Comparison of ENCODE assay signal across 36 cellular contexts in genomic region chr12:59374783-59375182, GRCh38.
DNase-seq lines count a peak whose midpoint lies in the region; ATAC-seq, FAIRE-seq and TF ChIP-seq lines count a peak whose summit lies in the region.
"Had no signal": no experiment of that assay in that cellular context is flagged by ENCODE, and none has a peak within 500 bp of the region (broad histone marks: within the 10 kb centered on the region; RNA-seq: fewer than 3 reads in every experiment).

No MANE protein-coding gene starts in this region.

- no TSS peak for BruUV-seq in HepG2 (replicated peaks; lab: Mats Ljungman, UMichigan)
- BruUV-seq in GM12878 (replicated peaks; lab: Mats Ljungman, UMichigan), result no TSS peak

- in situ Hi-C loops in HepG2 (cut with HindIII; ENCODE audit: extremely low pct_ligation_motif_present, low pct_unique_long_range_greater_than_20kb), result no loop called here
- in situ Hi-C loops in GM12878 (cut with MboI), result no loop called here

- H3K9ac ChIP-seq in HepG2 (ENCODE audit: insufficient read depth, low read depth, low read length), result no peak overlapping the region
- H3K9ac ChIP-seq in GM12878 (ENCODE audit: control insufficient read depth, insufficient read depth, low read length), result no peak overlapping the region
- H3K9ac ChIP-seq: BLaER1; BLaER1 treated with 17β-estradiol and CSF1 and Interleukin-3, amounts not matched to agents 10 nM and 100 nM had no signal

- H3K9me3 Mint-ChIP-seq in activated T-cell treated with anti-CD3 and anti-CD28 coated beads, Interleukin-2, amount 50 U/mL, for 72 hours, result no peaks in the 10 kb centered on the region
- no peaks in the 10 kb centered on the region for H3K9me3 Mint-ChIP-seq in activated T-cell treated with anti-CD3 and anti-CD28 coated beads, Interleukin-2, amount 50 U/mL, for 24 hours
- H3K9me3 Mint-ChIP-seq: CD4-positive, alpha-beta T cell; CD8-positive, alpha-beta memory T cell; CD8-positive, alpha-beta T cell had no signal

- H3K4me3 Mint-ChIP-seq in activated T-cell treated with anti-CD3 and anti-CD28 coated beads, Interleukin-2, amount 50 U/mL, for 72 hours, result no peak overlapping the region
- no peak overlapping the region for H3K4me3 Mint-ChIP-seq in activated T-cell treated with anti-CD3 and anti-CD28 coated beads, Interleukin-2, amount 50 U/mL, for 24 hours
- H3K4me3 Mint-ChIP-seq: B cell; CD14-positive monocyte; CD4-positive, alpha-beta memory T cell; CD4-positive, alpha-beta T cell; CD4-positive, CD25-positive, alpha-beta regulatory T cell; CD8-positive, alpha-beta memory T cell; CD8-positive, alpha-beta T cell had no signal

- FAIRE-seq in HepG2 (lab: Jason Lieb, UNC) (no peak), GM12878 (lab: Jason Lieb, UNC) (no peak)
- FAIRE-seq: A204.1, A549 had no signal

- H3K79me2 ChIP-seq in HepG2 (ENCODE audit: insufficient read depth, low read length), result no peaks in the 10 kb centered on the region
- no peaks in the 10 kb centered on the region for H3K79me2 ChIP-seq in GM12878 (ENCODE audit: control insufficient read depth, insufficient read depth, low read length)

- POLR2A ChIA-PET in HepG2 (lab: Yijun Ruan, JAX) (no interaction called here), HEK293 (lab: Yijun Ruan, JAX) (no interaction called here), GM12878 (lab: Charles Lee) (no interaction called here)

- no peak for TF ChIP-seq RAD21 in HepG2 (CRISPR knock-in tag; IDR thresholded peaks at IDR 0.05)
- no peak for TF ChIP-seq RAD21 in GM12878 (IDR thresholded peaks at IDR 0.05; ENCODE audit: insufficient read depth, low read depth, low read length)

- H3K36me3 ChIP-seq in HepG2 (replicated peaks in 1 of 2; ENCODE audit: control insufficient read depth in 1 of 2, insufficient read depth in 2 of 2, low read length in 2 of 2), result no peaks in the 10 kb centered on the region
- H3K36me3 ChIP-seq in right lobe of liver, result no peaks in the 10 kb centered on the region
- H3K36me3 ChIP-seq in HEK293 (ENCODE audit: control insufficient read depth in 2 of 2, insufficient read depth in 1 of 2, low read length in 2 of 2), result no peaks in the 10 kb centered on the region
- no peaks in the 10 kb centered on the region for H3K36me3 ChIP-seq in GM12878 (ENCODE audit: control insufficient read depth in 2 of 2, insufficient read depth in 2 of 2, low read length in 1 of 2)
- H3K36me3 ChIP-seq: BE2C; BLaER1; BLaER1 treated with 17β-estradiol and CSF1 and Interleukin-3, amounts not matched to agents 10 nM and 100 nM had no signal

- CTCF ChIA-PET in HepG2 (lab: Yijun Ruan, JAX; ENCODE audit: low intra/inter-chr PET ratio, low total read pairs), result no interaction called here
- CTCF ChIA-PET in HEK293 (lab: Yijun Ruan, JAX), result interaction anchor here (0.7 kb wide), 1 partner anchor 125 kb away, joined by 3 read pairs; no protein-coding TSS in a partner anchor
- CTCF ChIA-PET in GM12878 (lab: Yijun Ruan, JAX), result no interaction called here

- H3K27me3 Mint-ChIP-seq in activated T-cell treated with anti-CD3 and anti-CD28 coated beads, Interleukin-2, amount 50 U/mL, for 72 hours (ENCODE audit: low read depth), result peaks cover 15% of the 10 kb centered on the region
- H3K27me3 Mint-ChIP-seq in activated T-cell treated with anti-CD3 and anti-CD28 coated beads, Interleukin-2, amount 50 U/mL, for 24 hours, result peaks cover 10% of the 10 kb centered on the region
- H3K27me3 Mint-ChIP-seq: B cell; CD4-positive, alpha-beta T cell; CD4-positive, CD25-positive, alpha-beta regulatory T cell had no signal

- H3K27ac Mint-ChIP-seq in activated T-cell treated with anti-CD3 and anti-CD28 coated beads, Interleukin-2, amount 50 U/mL, for 72 hours, result peak overlapping the region; percentile 82
- H3K27ac Mint-ChIP-seq in activated T-cell treated with anti-CD3 and anti-CD28 coated beads, Interleukin-2, amount 50 U/mL, for 24 hours, result no peak overlapping the region
- H3K27ac Mint-ChIP-seq: B cell; CD14-positive monocyte; CD4-positive, alpha-beta memory T cell; CD4-positive, alpha-beta T cell; CD4-positive, CD25-positive, alpha-beta regulatory T cell; CD8-positive, alpha-beta memory T cell; CD8-positive, alpha-beta T cell had no signal

- WGBS in HepG2 (ENCODE audit: low lambda C conversion rate), result 0% methylated on average over 1 of the region's 1 CpG
- 43% methylated on average over 1 of the region's 1 CpG for WGBS in right lobe of liver (ENCODE audit: insufficient coverage, low coverage, low lambda C conversion rate, missing lambda C conversion rate)
- 5% methylated on average over 1 of the region's 1 CpG for WGBS in GM12878 (ENCODE audit: insufficient coverage, insufficient replicate concordance, low lambda C conversion rate, missing lambda C conversion rate)

- H3K9me3 ChIP-seq in HepG2 (ENCODE audit: low read length) (no peaks in the 10 kb centered on the region), right lobe of liver (no peaks in the 10 kb centered on the region), HEK293 (ENCODE audit: control insufficient read depth, insufficient read depth, low read depth, low read length) (no peaks in the 10 kb centered on the region), GM12878 (replicated peaks; ENCODE audit: control insufficient read depth, insufficient read depth, low read length) (no peaks in the 10 kb centered on the region)
- H3K9me3 ChIP-seq: A549; BE2C; BLaER1; BLaER1 treated with 17β-estradiol and CSF1 and Interleukin-3, amounts not matched to agents 10 nM and 100 nM; Caco-2 had no signal

- H3K4me2 ChIP-seq in HepG2 (ENCODE audit: low read depth, low read length) (no peak overlapping the region), GM12878 (ENCODE audit: control insufficient read depth, insufficient read depth) (no peak overlapping the region)
- H3K4me2 ChIP-seq: A549; BLaER1; BLaER1 treated with 17β-estradiol and CSF1 and Interleukin-3, amounts not matched to agents 10 nM and 100 nM had no signal

- no peak for ATAC-seq in activated T-cell treated with anti-CD3 and anti-CD28 coated beads, Interleukin-2, amount 50 U/mL, for 72 hours (replicated peaks in 1 of 2)
- ATAC-seq in HepG2, result no peak
- ATAC-seq in right lobe of liver, result no peak
- ATAC-seq in GM12878, result no peak
- ATAC-seq: A549; CD8-positive, alpha-beta T cell had no signal

- TF ChIP-seq EP300 in HepG2 (IDR thresholded peaks at IDR 0.05; ENCODE audit: low read depth in 2 of 2, low read length in 2 of 2), result no peak
- no peak for TF ChIP-seq EP300 in HepG2 (CRISPR knock-in tag; IDR thresholded peaks at IDR 0.05; ENCODE audit: borderline replicate concordance)
- TF ChIP-seq EP300 in GM12878 (IDR thresholded peaks at IDR 0.05; ENCODE audit: borderline replicate concordance in 1 of 2, control insufficient read depth in 1 of 2, low read depth in 2 of 2, low read length in 2 of 2), result no peak

- TF ChIP-seq CTCF in HepG2 (CRISPR knock-in tag; IDR thresholded peaks at IDR 0.05) (no peak), right lobe of liver (IDR thresholded peaks at IDR 0.05) (no peak), HEK293 (tag by site-specific recombination; IDR thresholded peaks at IDR 0.05) (no peak), GM12878 (IDR thresholded peaks at IDR 0.05 in 2 of 3, conservative IDR thresholded peaks at IDR 0.05 in 1 of 3; ENCODE audit: control insufficient read depth in 2 of 3, extremely low read depth in 1 of 3, insufficient read depth in 1 of 3, low read depth in 3 of 3, low read length in 3 of 3) (no peak)

- H2AFZ ChIP-seq in HepG2 (ENCODE audit: low read length) (no peak overlapping the region), GM12878 (ENCODE audit: control insufficient read depth, low read depth, low read length) (no peak overlapping the region)

- no peak overlapping the region for H3K27ac ChIP-seq in HepG2 (ENCODE audit: extremely low read length, insufficient read depth, low read length)
- no peak overlapping the region for H3K27ac ChIP-seq in right lobe of liver
- no peak overlapping the region for H3K27ac ChIP-seq in HEK293 (ENCODE audit: extremely low read depth, low read depth, low read length)
- no peak overlapping the region for H3K27ac ChIP-seq in GM12878 (ENCODE audit: control insufficient read depth, insufficient read depth)
- H3K27ac ChIP-seq: 22Rv1; A549; BLaER1; BLaER1 treated with 17β-estradiol and CSF1 and Interleukin-3, amounts not matched to agents 10 nM and 100 nM; C4-2B had no signal

- no peak for DNase-seq in activated T-cell treated with anti-CD3 and anti-CD28 coated beads, Interleukin-2, amount 50 U/mL, for 72 hours
- no peak for DNase-seq in activated T-cell treated with anti-CD3 and anti-CD28 coated beads, Interleukin-2, amount 50 U/mL, for 24 hours
- DNase-seq in HepG2 (ENCODE audit: low spot score), result no peak
- no peak for DNase-seq in right lobe of liver
- DNase-seq in GM12878 (ENCODE audit: low read depth, low spot score), result no peak
- no peak for DNase-seq in stimulated activated CD4-positive, alpha-beta T cell treated with anti-CD3 and anti-CD28 coated beads, Interleukin-2, amount 100 ng/mL, for 24 hours
- no peak for DNase-seq in RPMI8226
- DNase-seq: 8988T; ACHN; AML-193; BE2C; C1 segment of cervical spinal cord; Caco-2; Calu3; CD4-positive, alpha-beta memory T cell; CD4-positive, alpha-beta T cell; CD4-positive, CD25-positive, alpha-beta regulatory T cell; CD8-positive, alpha-beta memory T cell; CD8-positive, alpha-beta T cell; COR-L47; DMS 273 treated with DMSO at 0.1 percent for 48 hours; DMS153; DMS53; DMS79; DMS79 treated with DMSO at 0.1 percent for 48 hours; DND-41; EL had no signal

- TF ChIP-seq POLR2A in HepG2 (IDR thresholded peaks at IDR 0.05; ENCODE audit: insufficient read depth in 1 of 2, low read depth in 2 of 2, low read length in 2 of 2) (no peak), right lobe of liver (IDR thresholded peaks at IDR 0.05) (no peak), GM12878 (IDR thresholded peaks at IDR 0.05; ENCODE audit: low read depth, low read length) (no peak)

- H4K20me1 ChIP-seq in HepG2 (ENCODE audit: insufficient read depth, low read length) (no peaks in the 10 kb centered on the region), GM12878 (ENCODE audit: control insufficient read depth, insufficient read depth) (no peaks in the 10 kb centered on the region)
- H4K20me1 ChIP-seq: BLaER1; BLaER1 treated with 17β-estradiol and CSF1 and Interleukin-3, amounts not matched to agents 10 nM and 100 nM had no signal

- no peaks in the 10 kb centered on the region for H3K36me3 Mint-ChIP-seq in activated T-cell treated with anti-CD3 and anti-CD28 coated beads, Interleukin-2, amount 50 U/mL, for 72 hours (ENCODE audit: insufficient read depth in 2 of 2)
- no peaks in the 10 kb centered on the region for H3K36me3 Mint-ChIP-seq in activated T-cell treated with anti-CD3 and anti-CD28 coated beads, Interleukin-2, amount 50 U/mL, for 24 hours (ENCODE audit: low read depth)
- H3K36me3 Mint-ChIP-seq: CD14-positive monocyte; CD4-positive, alpha-beta memory T cell; CD4-positive, CD25-positive, alpha-beta regulatory T cell; CD8-positive, alpha-beta memory T cell; CD8-positive, alpha-beta T cell had no signal

- H3K27me3 ChIP-seq in HepG2 (ENCODE audit: control insufficient read depth in 1 of 2, insufficient read depth in 2 of 2, low read length in 2 of 2) (no peaks in the 10 kb centered on the region), right lobe of liver (no peaks in the 10 kb centered on the region), GM12878 (replicated peaks in 1 of 2; ENCODE audit: control insufficient read depth in 2 of 2, insufficient read depth in 2 of 2, low read length in 1 of 2) (no peaks in the 10 kb centered on the region)
- H3K27me3 ChIP-seq: BE2C; BLaER1; BLaER1 treated with 17β-estradiol and CSF1 and Interleukin-3, amounts not matched to agents 10 nM and 100 nM had no signal

- no peaks in the 10 kb centered on the region for H3K4me1 Mint-ChIP-seq in activated T-cell treated with anti-CD3 and anti-CD28 coated beads, Interleukin-2, amount 50 U/mL, for 72 hours (ENCODE audit: low read depth)
- H3K4me1 Mint-ChIP-seq in activated T-cell treated with anti-CD3 and anti-CD28 coated beads, Interleukin-2, amount 50 U/mL, for 24 hours (ENCODE audit: low read depth), result no peaks in the 10 kb centered on the region
- H3K4me1 Mint-ChIP-seq: B cell; CD14-positive monocyte; CD4-positive, CD25-positive, alpha-beta regulatory T cell; CD8-positive, alpha-beta memory T cell had no signal

- H3K4me3 ChIP-seq in HepG2 (replicated peaks in 1 of 3; ENCODE audit: insufficient read depth in 1 of 3, low read depth in 2 of 3, low read length in 3 of 3) (no peak overlapping the region), right lobe of liver (no peak overlapping the region), HEK293 (ENCODE audit: low read depth, low read length) (no peak overlapping the region), GM12878 (no peak overlapping the region)
- H3K4me3 ChIP-seq: A549; BLaER1; BLaER1 treated with 17β-estradiol and CSF1 and Interleukin-3, amounts not matched to agents 10 nM and 100 nM had no signal

- RAD21 ChIA-PET in GM12878 (lab: Charles Lee; ENCODE audit: unreplicated experiment), result no interaction called here

- no peaks in the 10 kb centered on the region for H3K4me1 ChIP-seq in HepG2 (ENCODE audit: insufficient read depth, low read length)
- H3K4me1 ChIP-seq in right lobe of liver, result no peaks in the 10 kb centered on the region
- no peaks in the 10 kb centered on the region for H3K4me1 ChIP-seq in HEK293 (ENCODE audit: control insufficient read depth, insufficient read depth, low read length)
- H3K4me1 ChIP-seq in GM12878 (ENCODE audit: control insufficient read depth, insufficient read depth, low read length), result no peaks in the 10 kb centered on the region
- H3K4me1 ChIP-seq: A549; BE2C; BLaER1; BLaER1 treated with 17β-estradiol and CSF1 and Interleukin-3, amounts not matched to agents 10 nM and 100 nM; Caco-2 had no signal

- SMC1A ChIA-PET in GM12878 (lab: Charles Lee; ENCODE audit: uncharacterized antibody, unreplicated experiment), result no interaction called here

- intact Hi-C loops in HepG2 (cut with micrococcal nuclease; ENCODE audit: unreplicated experiment), result no loop called here
- intact Hi-C loops in right lobe of liver (cut with DNase I), result no loop called here
- intact Hi-C loops in GM12878 (cut with micrococcal nuclease; ENCODE audit: unreplicated experiment), result no loop called here
